34 cellular contexts compared by ENCODE assay signal in the genomic region with DNA sequence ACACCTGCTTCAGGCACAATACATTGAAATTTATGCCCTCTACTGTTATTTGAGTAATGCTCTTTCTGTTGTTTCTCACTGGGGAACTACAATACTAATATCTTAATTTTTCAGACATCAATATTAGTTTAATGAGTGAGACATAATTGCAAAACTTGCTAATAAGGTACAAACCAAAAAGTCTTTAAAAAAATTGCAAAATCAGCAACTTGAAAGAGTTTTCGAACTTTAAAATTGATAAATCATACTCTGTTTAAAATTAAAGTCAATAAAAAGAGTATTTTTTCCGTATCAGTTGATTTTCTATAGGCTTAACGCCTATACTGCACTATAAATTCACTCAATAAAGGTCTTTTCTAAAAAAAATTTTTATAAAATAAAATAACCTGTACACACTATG.
DNase-seq lines count a peak whose midpoint lies in the region; ATAC-seq, FAIRE-seq and TF ChIP-seq lines count a peak whose summit lies in the region.
"Had no signal": no experiment of that assay in that cellular context is flagged by ENCODE, and none has a peak within 500 bp of the region (broad histone marks: within the 10 kb centered on the region; RNA-seq: fewer than 3 reads in every experiment).

No MANE protein-coding gene starts in this region.

- H3K9me1 ChIP-seq in IMR-90 (ENCODE audit: insufficient read depth, low read length) = no peaks in the 10 kb centered on the region

- no peak overlapping the region for H3K9ac ChIP-seq in HepG2 (ENCODE audit: insufficient read depth, low read depth, low read length)
- H3K9ac ChIP-seq in IMR-90 (ENCODE audit: low read depth, low read length) = no peak overlapping the region
- H3K9ac ChIP-seq: BLaER1; BLaER1 treated with 17β-estradiol and CSF1 and Interleukin-3, amounts not matched to agents 10 nM and 100 nM had no signal

- no peak overlapping the region for H2BK15ac ChIP-seq in IMR-90 (ENCODE audit: low read depth, low read length)

- no peaks in the 10 kb centered on the region for H3K79me2 ChIP-seq in HepG2 (ENCODE audit: insufficient read depth, low read length)

- H4K8ac ChIP-seq in IMR-90 (ENCODE audit: low read depth in 2 of 2, low read length in 2 of 2) = no peak overlapping the region

- no peak overlapping the region for H2BK20ac ChIP-seq in IMR-90 (ENCODE audit: low read depth, low read length)

- intact Hi-C loops in HepG2 (cut with micrococcal nuclease; ENCODE audit: unreplicated experiment) (no loop called here), right lobe of liver (cut with DNase I) (no loop called here), IMR-90 (cut with micrococcal nuclease) (no loop called here), pancreas (cut with DNase I) (no loop called here)

- DNase-seq in HepG2 (ENCODE audit: low spot score) (no peak), right lobe of liver (no peak), A549 (ENCODE audit: low read depth in 1 of 2, low spot score in 1 of 2) (no peak), IMR-90 (no peak), pancreas (no peak), GM19238 (ENCODE audit: insufficient read length, low spot score) (no peak), D341Med (ENCODE audit: low spot score) (no peak)
- DNase-seq in stimulated activated CD4-positive, alpha-beta T cell treated with anti-CD3 and anti-CD28 coated beads, Interleukin-12 subunit alpha, Interleukin-12 subunit beta, amount 100 ng/mL, for 4 hours = no peak
- DNase-seq: 8988T; ACHN; AML-193; BE2C; C1 segment of cervical spinal cord; Caco-2; Calu3; CD4-positive, alpha-beta memory T cell; CD4-positive, alpha-beta T cell; CD4-positive, CD25-positive, alpha-beta regulatory T cell; CD8-positive, alpha-beta memory T cell; CD8-positive, alpha-beta T cell; COR-L47; DMS 273 treated with DMSO at 0.1 percent for 48 hours; DMS153; DMS53; DMS79; DMS79 treated with DMSO at 0.1 percent for 48 hours; DND-41; EL had no signal

- dilution Hi-C loops in IMR-90 (cut with HindIII; ENCODE audit: low sequenced_read_pairs, unreplicated experiment) = no loop called here

- peaks cover 18% of the 10 kb centered on the region for H3K9me3 ChIP-seq in HepG2 (ENCODE audit: low read length)
- no peaks in the 10 kb centered on the region for H3K9me3 ChIP-seq in right lobe of liver
- H3K9me3 ChIP-seq in A549 = 0 out of 3 replicates have a peak, but pooled peaks cover under 1% of the 10 kb centered on the region
- no peaks in the 10 kb centered on the region for H3K9me3 ChIP-seq in IMR-90 (ENCODE audit: control insufficient read depth, insufficient read depth, low read length)
- H3K9me3 ChIP-seq in pancreas = no peaks in the 10 kb centered on the region
- H3K9me3 ChIP-seq: BE2C; BLaER1; BLaER1 treated with 17β-estradiol and CSF1 and Interleukin-3, amounts not matched to agents 10 nM and 100 nM; Caco-2 had no signal

- BruUV-seq in HepG2 (replicated peaks; lab: Mats Ljungman, UMichigan) (no TSS peak), IMR-90 (replicated peaks; lab: Mats Ljungman, UMichigan) (no TSS peak)

- no peaks in the 10 kb centered on the region for H3K79me1 ChIP-seq in IMR-90 (ENCODE audit: low read depth in 1 of 2, low read length in 2 of 2)

- no peak overlapping the region for H3K4ac ChIP-seq in IMR-90 (ENCODE audit: low read depth, low read length)

- H3K4me1 ChIP-seq in HepG2 (ENCODE audit: insufficient read depth, low read length) (no peaks in the 10 kb centered on the region), right lobe of liver (no peaks in the 10 kb centered on the region), A549 (no peaks in the 10 kb centered on the region), IMR-90 (ENCODE audit: control insufficient read depth, insufficient read depth, low read length) (no peaks in the 10 kb centered on the region), pancreas (no peaks in the 10 kb centered on the region)
- H3K4me1 ChIP-seq: BE2C, BLaER1, Caco-2 had no signal

- no peaks in the 10 kb centered on the region for H4K20me1 ChIP-seq in HepG2 (ENCODE audit: insufficient read depth, low read length)
- H4K20me1 ChIP-seq in IMR-90 (ENCODE audit: insufficient read depth, low read length) = no peaks in the 10 kb centered on the region
- H4K20me1 ChIP-seq: BLaER1; BLaER1 treated with 17β-estradiol and CSF1 and Interleukin-3, amounts not matched to agents 10 nM and 100 nM had no signal

- H3K23ac ChIP-seq in IMR-90 (ENCODE audit: low read depth, low read length) = no peak overlapping the region

- H3K56ac ChIP-seq in IMR-90 (ENCODE audit: extremely low read depth, insufficient read depth, low read length) = no peak overlapping the region

- H2AK5ac ChIP-seq in IMR-90 (ENCODE audit: low read depth, low read length) = no peak overlapping the region

- H2AFZ ChIP-seq in HepG2 (ENCODE audit: low read length) (no peak overlapping the region), IMR-90 (replicated peaks; ENCODE audit: low read length, poor library complexity) (no peak overlapping the region)

- TF ChIP-seq POLR2A in HepG2 (IDR thresholded peaks at IDR 0.05; ENCODE audit: insufficient read depth in 1 of 2, low read depth in 2 of 2, low read length in 2 of 2) = no peak
- TF ChIP-seq POLR2A in right lobe of liver (IDR thresholded peaks at IDR 0.05) = no peak
- no peak for TF ChIP-seq POLR2A in A549 (IDR thresholded peaks at IDR 0.05; ENCODE audit: low read length)
- no peak for TF ChIP-seq POLR2A in IMR-90 (IDR thresholded peaks at IDR 0.05; ENCODE audit: low read depth, low read length)

- FAIRE-seq in HepG2 (lab: Jason Lieb, UNC) (no peak), A549 (lab: Jason Lieb, UNC) (no peak), pancreas (lab: Jason Lieb, UNC) (peak; percentile 5)
- FAIRE-seq: A204.1, D721Med had no signal

- in situ Hi-C loops in HepG2 (cut with HindIII; ENCODE audit: extremely low pct_ligation_motif_present, low pct_unique_long_range_greater_than_20kb) = no loop called here
- in situ Hi-C loops in IMR-90 (cut with MboI; ENCODE audit: low sequenced_read_pairs) = no loop called here

- TF ChIP-seq EP300 in HepG2 (IDR thresholded peaks at IDR 0.05; ENCODE audit: low read depth in 2 of 2, low read length in 2 of 2) (no peak), HepG2 (CRISPR knock-in tag; IDR thresholded peaks at IDR 0.05; ENCODE audit: borderline replicate concordance) (no peak), A549 (IDR thresholded peaks at IDR 0.05) (no peak)

- TF ChIP-seq RAD21 in HepG2 (CRISPR knock-in tag; IDR thresholded peaks at IDR 0.05) = no peak
- no peak for TF ChIP-seq RAD21 in A549 (conservative IDR thresholded peaks at IDR 0.05 in 1 of 2, IDR thresholded peaks at IDR 0.05 in 1 of 2)
- TF ChIP-seq RAD21 in IMR-90 (IDR thresholded peaks at IDR 0.05; ENCODE audit: low read length) = no peak

- H3K4me3 ChIP-seq in HepG2 (replicated peaks in 1 of 3; ENCODE audit: insufficient read depth in 1 of 3, low read depth in 2 of 3, low read length in 3 of 3) (no peak overlapping the region), right lobe of liver (no peak overlapping the region), A549 (no peak overlapping the region), IMR-90 (ENCODE audit: insufficient read depth, low read depth, low read length) (no peak overlapping the region), pancreas (no peak overlapping the region)
- H3K4me3 ChIP-seq: BLaER1; BLaER1 treated with 17β-estradiol and CSF1 and Interleukin-3, amounts not matched to agents 10 nM and 100 nM had no signal

- no peaks in the 10 kb centered on the region for H3K36me3 ChIP-seq in HepG2 (replicated peaks in 1 of 2; ENCODE audit: control insufficient read depth in 1 of 2, insufficient read depth in 2 of 2, low read length in 2 of 2)
- H3K36me3 ChIP-seq in right lobe of liver = no peaks in the 10 kb centered on the region
- H3K36me3 ChIP-seq in IMR-90 (ENCODE audit: control insufficient read depth, insufficient read depth, low read length) = no peaks in the 10 kb centered on the region
- no peaks in the 10 kb centered on the region for H3K36me3 ChIP-seq in pancreas
- H3K36me3 ChIP-seq: BE2C; BLaER1; BLaER1 treated with 17β-estradiol and CSF1 and Interleukin-3, amounts not matched to agents 10 nM and 100 nM had no signal

- no peak overlapping the region for H4K91ac ChIP-seq in IMR-90 (ENCODE audit: insufficient read depth, low read depth, low read length)

- H3K27ac ChIP-seq in HepG2 (ENCODE audit: extremely low read length, insufficient read depth, low read length) (no peak overlapping the region), right lobe of liver (no peak overlapping the region), A549 (no peak overlapping the region), IMR-90 (ENCODE audit: insufficient read depth, low read length) (no peak overlapping the region), pancreas (no peak overlapping the region)
- H3K27ac ChIP-seq: 22Rv1; BLaER1; BLaER1 treated with 17β-estradiol and CSF1 and Interleukin-3, amounts not matched to agents 10 nM and 100 nM; C4-2B had no signal

- no peak overlapping the region for H3K14ac ChIP-seq in IMR-90 (replicated peaks; ENCODE audit: low read depth, low read length)

- no peak overlapping the region for H4K5ac ChIP-seq in IMR-90 (ENCODE audit: low read depth, low read length)

- ATAC-seq in HepG2 (no peak), right lobe of liver (no peak), A549 (no peak), IMR-90 (ENCODE audit: low read depth) (no peak), pancreas (no peak)
- ATAC-seq: CD8-positive, alpha-beta T cell had no signal

- CTCF ChIA-PET in HepG2 (lab: Yijun Ruan, JAX; ENCODE audit: low intra/inter-chr PET ratio, low total read pairs) (no interaction called here), A549 (lab: Yijun Ruan, JAX) (no interaction called here), IMR-90 (lab: Yijun Ruan, JAX) (no interaction called here)

- H2BK120ac ChIP-seq in IMR-90 (ENCODE audit: low read depth, low read length) = no peak overlapping the region

- no peak overlapping the region for H2BK5ac ChIP-seq in IMR-90 (ENCODE audit: low read depth, low read length, poor library complexity, severe bottlenecking)

- H2AK9ac ChIP-seq in IMR-90 (replicated peaks; ENCODE audit: low read depth, low read length, poor library complexity) = no peak overlapping the region

- no peak overlapping the region for H3K4me2 ChIP-seq in HepG2 (ENCODE audit: low read depth, low read length)
- H3K4me2 ChIP-seq in A549 = no peak overlapping the region
- H3K4me2 ChIP-seq in IMR-90 (ENCODE audit: low read depth, low read length) = no peak overlapping the region
- H3K4me2 ChIP-seq: BLaER1; BLaER1 treated with 17β-estradiol and CSF1 and Interleukin-3, amounts not matched to agents 10 nM and 100 nM had no signal

- TF ChIP-seq CTCF in HepG2 (CRISPR knock-in tag; IDR thresholded peaks at IDR 0.05) (no peak), right lobe of liver (IDR thresholded peaks at IDR 0.05) (no peak), A549 (IDR thresholded peaks at IDR 0.05) (no peak), IMR-90 (conservative IDR thresholded peaks at IDR 0.05; ENCODE audit: low read depth, low read length) (no peak), pancreas (IDR thresholded peaks at IDR 0.05) (no peak)

- WGBS in HepG2 (ENCODE audit: low lambda C conversion rate) = 1% methylated on average over 3 of the region's 3 CpGs
- WGBS in right lobe of liver (ENCODE audit: insufficient coverage, low coverage, low lambda C conversion rate, missing lambda C conversion rate) = 41% methylated on average over 3 of the region's 3 CpGs
- WGBS in A549 (ENCODE audit: missing lambda C conversion rate) = under 1% methylated on average over 3 of the region's 3 CpGs
- WGBS in IMR-90 (ENCODE audit: extremely low coverage in 2 of 2, insufficient read length in 1 of 2), 2 experiments = no CpG with 5 or more reads among the region's 3 CpGs
- 75 to 84% methylated on average over 3 of the region's 3 CpGs for WGBS in pancreas, 2 donors

- H3K27me3 ChIP-seq in HepG2 (ENCODE audit: control insufficient read depth in 1 of 2, insufficient read depth in 2 of 2, low read length in 2 of 2) (no peaks in the 10 kb centered on the region), right lobe of liver (no peaks in the 10 kb centered on the region), IMR-90 (ENCODE audit: control insufficient read depth, insufficient read depth, low read length) (no peaks in the 10 kb centered on the region), pancreas (no peaks in the 10 kb centered on the region)
- H3K27me3 ChIP-seq: BE2C; BLaER1; BLaER1 treated with 17β-estradiol and CSF1 and Interleukin-3, amounts not matched to agents 10 nM and 100 nM had no signal

- POLR2A ChIA-PET in HepG2 (lab: Yijun Ruan, JAX) = no interaction called here
- POLR2A ChIA-PET in A549 (lab: Yijun Ruan, JAX) = no interaction called here
- POLR2A ChIA-PET in IMR-90 (lab: Charles Lee; ENCODE audit: unreplicated experiment) = no interaction called here

- no peak overlapping the region for H3K18ac ChIP-seq in IMR-90 (ENCODE audit: low read depth, low read length)

Comparison
In these comparisons a context has a peak if more than half of its experiments do, and no peak if none do; other contexts are left out.
1. Of the 38 proteins assayed by ChIP-seq in both HepG2 and A549: peak only in HepG2: none; only in A549: none; in both: MAFK; in neither: 37.